In the genomic region with DNA sequence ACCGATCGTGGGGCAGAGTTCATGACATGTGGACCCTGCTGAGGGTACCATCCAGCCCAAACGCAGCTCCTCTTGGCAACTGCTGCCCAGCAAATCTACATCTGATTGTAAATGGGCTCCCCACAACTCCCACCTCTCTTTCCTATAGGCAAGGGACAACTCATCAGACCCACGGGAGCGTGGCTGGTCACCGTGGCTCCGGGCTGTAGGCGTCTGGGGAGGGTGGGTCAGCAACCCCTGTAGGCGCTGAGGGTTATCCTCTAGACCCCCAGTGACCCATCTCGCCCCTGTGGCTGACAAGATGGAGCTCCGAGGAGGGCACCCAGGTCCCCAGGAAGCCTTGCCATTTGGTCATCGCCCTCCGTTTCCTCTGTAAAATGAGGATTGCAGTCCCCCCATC, we compare ENCODE assay signal across 21 cellular contexts.
DNase-seq lines count a peak whose midpoint lies in the region; ATAC-seq, FAIRE-seq and TF ChIP-seq lines count a peak whose summit lies in the region.
"Had no signal": no experiment of that assay in that cellular context is flagged by ENCODE, and none has a peak within 500 bp of the region (broad histone marks: within the 10 kb centered on the region; RNA-seq: fewer than 3 reads in every experiment).

No MANE protein-coding gene starts in this region.

- no peak overlapping the region for H3K14ac ChIP-seq in H1 (ENCODE audit: insufficient read length)

- 0 out of 2 replicates have a peak overlapping the region, but pooled peaks have one; percentile 50 for H2BK12ac ChIP-seq in H1 (ENCODE audit: low read depth, low read length)

- H3K4me3 ChIP-seq in BLaER1 (no peak overlapping the region), H1 (ENCODE audit: extremely low read depth in 1 of 4, insufficient read depth in 2 of 4, low read depth in 3 of 4, low read length in 4 of 4) (no peak overlapping the region), osteoblast (ENCODE audit: insufficient read depth, low read length) (no peak overlapping the region)
- H3K4me3 ChIP-seq in BLaER1 treated with 17β-estradiol and CSF1 and Interleukin-3, amounts not matched to agents 10 nM and 100 nM, result no peak overlapping the region
- H3K4me3 ChIP-seq: GM12878, GM23338, HAP-1 had no signal

- WGBS in H1 (ENCODE audit: extremely low coverage in 1 of 2, insufficient coverage in 1 of 2, insufficient read length in 1 of 2, insufficient replicate concordance in 2 of 2, low coverage in 1 of 2, low lambda C conversion rate in 2 of 2, missing lambda C conversion rate in 1 of 2), 2 experiments, result 95% methylated on average over 13 of the region's 13 CpGs; no CpG with 5 or more reads in 1 of the 2 experiments

- H4K20me1 ChIP-seq in BLaER1 (no peaks in the 10 kb centered on the region), H1 (replicated peaks in 1 of 2; ENCODE audit: control insufficient read depth in 1 of 2, insufficient read depth in 2 of 2, low read length in 2 of 2) (no peaks in the 10 kb centered on the region), osteoblast (ENCODE audit: insufficient read depth, low read length) (peaks cover 22% of the 10 kb centered on the region)
- 0 out of 22 replicates have a peak, but pooled peaks cover 0 to 7% (median 0%) of the 10 kb centered on the region in 11 experiments for H4K20me1 ChIP-seq in BLaER1 treated with 17β-estradiol and CSF1 and Interleukin-3, amounts not matched to agents 10 nM and 100 nM

- TF ChIP-seq EP300 in H1 (IDR thresholded peaks at IDR 0.05; ENCODE audit: borderline replicate concordance in 1 of 2, low read depth in 2 of 2, low read length in 2 of 2), result no peak

- no peaks in the 10 kb centered on the region for H3K23me2 ChIP-seq in H1 (ENCODE audit: low read depth, low read length)

- peak overlapping the region; percentile 53; the same call in 1 of the 2 replicates for H2AK5ac ChIP-seq in H1 (ENCODE audit: low read depth, low read length)

- FAIRE-seq in H1 (lab: Jason Lieb, UNC) (no peak), frontal cortex (lab: Jason Lieb, UNC) (no peak)
- FAIRE-seq: D721Med, GM12878, GM18507, H54 had no signal

- H3K23ac ChIP-seq in H1 (ENCODE audit: insufficient read length), result no peak overlapping the region

- no peak overlapping the region for H2BK5ac ChIP-seq in H1 (ENCODE audit: low read depth, low read length)

- H3K9me3 ChIP-seq in BLaER1 (peaks cover 19% of the 10 kb centered on the region), H1 (ENCODE audit: insufficient read depth in 2 of 2, low read depth in 1 of 2, low read length in 1 of 2) (no peaks in the 10 kb centered on the region), osteoblast (ENCODE audit: low read depth, low read length) (no peaks in the 10 kb centered on the region)
- peaks cover 5 to 33% (median 17%) of the 10 kb centered on the region in 11 experiments; a peak in 21 of 22 replicates for H3K9me3 ChIP-seq in BLaER1 treated with 17β-estradiol and CSF1 and Interleukin-3, amounts not matched to agents 10 nM and 100 nM (replicated peaks in 1 of 11)
- H3K9me3 ChIP-seq: HAP-1 had no signal

- no peak overlapping the region for H3K4ac ChIP-seq in H1 (replicated peaks; ENCODE audit: insufficient read length, low read depth, low read length)

- no peak overlapping the region for H3K56ac ChIP-seq in H1 (replicated peaks; ENCODE audit: insufficient read length, low read depth, low read length)

- TF ChIP-seq RAD21 in H1 (IDR thresholded peaks at IDR 0.05 in 1 of 2, conservative IDR thresholded peaks at IDR 0.05 in 1 of 2; ENCODE audit: low read depth in 2 of 2, low read length in 2 of 2), result no peak

- no peak for DNase-seq in H1 (ENCODE audit: low read depth in 1 of 2, low spot score in 2 of 2)
- DNase-seq in osteoblast (ENCODE audit: insufficient read length, low spot score, missing footprints), result peak; percentile 41
- DNase-seq in frontal cortex (ENCODE audit: low spot score in 2 of 2), result no peak
- DNase-seq in inferior parietal cortex (ENCODE audit: extremely low spot score), result no peak
- DNase-seq in T-helper 2 cell, result no peak
- DNase-seq: CD4-positive, alpha-beta T cell; CD8-positive, alpha-beta memory T cell; DMS 273 treated with DMSO at 0.1 percent for 48 hours; DMS79; EL; GDM1; HFFc6 had no signal

- no peak overlapping the region for H2BK15ac ChIP-seq in H1 (ENCODE audit: low read length)

- no peaks in the 10 kb centered on the region for H3K79me1 ChIP-seq in H1 (ENCODE audit: low read depth, low read length)

- no peak overlapping the region for H4K5ac ChIP-seq in H1 (ENCODE audit: insufficient read length, low read depth, low read length)

- no peak for ATAC-seq in GM18858 (IDR thresholded peaks at IDR 0.05; ENCODE audit: unreplicated experiment)
- ATAC-seq: GM12878, GM23338 had no signal

- H3K9ac ChIP-seq in BLaER1 (no peak overlapping the region), H1 (replicated peaks in 1 of 4; ENCODE audit: extremely low read depth in 1 of 4, low read depth in 3 of 4, low read length in 3 of 4) (no peak overlapping the region)
- H3K9ac ChIP-seq in BLaER1 treated with 17β-estradiol and CSF1 and Interleukin-3, amounts not matched to agents 10 nM and 100 nM, result no peak overlapping the region

- no peak overlapping the region for H3K27ac ChIP-seq in BLaER1
- no peak overlapping the region for H3K27ac ChIP-seq in BLaER1 treated with 17β-estradiol and CSF1 and Interleukin-3, amounts not matched to agents 10 nM and 100 nM
- no peak overlapping the region for H3K27ac ChIP-seq in H1 (ENCODE audit: low read depth, low read length)
- no peak overlapping the region for H3K27ac ChIP-seq in osteoblast (ENCODE audit: low read depth, low read length)

- H2BK20ac ChIP-seq in H1 (ENCODE audit: low read length), result no peak overlapping the region

- H3K4me2 ChIP-seq in BLaER1 (0 out of 2 replicates have a peak overlapping the region, but pooled peaks have one; percentile 54), H1 (ENCODE audit: insufficient read depth in 1 of 2, low read depth in 2 of 2, low read length in 2 of 2) (no peak overlapping the region), osteoblast (ENCODE audit: insufficient read depth, low read length) (no peak overlapping the region)
- peak overlapping the region in 8 of 11 experiments; percentile 41 to 72 (median 60); a peak in 9 of 22 replicates for H3K4me2 ChIP-seq in BLaER1 treated with 17β-estradiol and CSF1 and Interleukin-3, amounts not matched to agents 10 nM and 100 nM
- H3K4me2 ChIP-seq: GM23338 had no signal

- no peak overlapping the region for H2BK120ac ChIP-seq in H1 (replicated peaks; ENCODE audit: low read depth, low read length)

- H2AFZ ChIP-seq in H1 (ENCODE audit: low read length) (no peak overlapping the region), osteoblast (ENCODE audit: low read length) (no peak overlapping the region)
- H2AFZ ChIP-seq: GM23338 had no signal

- POLR2A ChIA-PET in H1 (lab: Charles Lee; ENCODE audit: partially characterized antibody), result no interaction called here

- no peak overlapping the region for H4K91ac ChIP-seq in H1 (replicated peaks; ENCODE audit: insufficient read length, low read length)

- CTCF ChIA-PET in H1 (lab: Charles Lee; ENCODE audit: partially characterized antibody), result interaction anchor here (0.7 to 3.5 kb wide), 5 partner anchors 16 to 138 kb away, joined by 3 to 20 read pairs (median 4); no protein-coding TSS in a partner anchor

- TF ChIP-seq POLR2A in H1 (IDR thresholded peaks at IDR 0.05; ENCODE audit: control extremely low read depth in 1 of 2, low read depth in 2 of 2, low read length in 2 of 2), result no peak

- H4K8ac ChIP-seq in H1 (ENCODE audit: extremely low read depth, insufficient read depth, low read length), result no peak overlapping the region

- H3K27me3 ChIP-seq in BLaER1, result no peaks in the 10 kb centered on the region
- no peaks in the 10 kb centered on the region for H3K27me3 ChIP-seq in BLaER1 treated with 17β-estradiol and CSF1 and Interleukin-3, amounts not matched to agents 10 nM and 100 nM
- no peaks in the 10 kb centered on the region for H3K27me3 ChIP-seq in H1 (replicated peaks in 1 of 4; ENCODE audit: control insufficient read depth in 3 of 4, extremely low read depth in 1 of 4, insufficient read depth in 3 of 4, low read length in 3 of 4)
- no peaks in the 10 kb centered on the region for H3K27me3 ChIP-seq in osteoblast (ENCODE audit: insufficient read depth, low read length)

- TF ChIP-seq CTCF in H1 (IDR thresholded peaks at IDR 0.05; ENCODE audit: control extremely low read depth in 1 of 3, insufficient read depth in 1 of 3, low read depth in 1 of 3, low read length in 3 of 3) (no peak), osteoblast (IDR thresholded peaks at IDR 0.05; ENCODE audit: extremely low read depth, low read depth, low read length) (no peak)

- H3K36me3 ChIP-seq in BLaER1 (no peaks in the 10 kb centered on the region), H1 (ENCODE audit: control insufficient read depth in 2 of 4, insufficient read depth in 4 of 4, low read length in 3 of 4) (no peaks in the 10 kb centered on the region), osteoblast (ENCODE audit: insufficient read depth, low read length) (peaks cover 32% of the 10 kb centered on the region)
- H3K36me3 ChIP-seq in BLaER1 treated with 17β-estradiol and CSF1 and Interleukin-3, amounts not matched to agents 10 nM and 100 nM, result peaks cover 0 to 3% (median 0%) of the 10 kb centered on the region in 11 experiments; a peak in 1 of 22 replicates
- H3K36me3 ChIP-seq: HAP-1 had no signal

- peaks cover 26% of the 10 kb centered on the region for H3K4me1 ChIP-seq in BLaER1
- H3K4me1 ChIP-seq in BLaER1 treated with 17β-estradiol and CSF1 and Interleukin-3, amounts not matched to agents 10 nM and 100 nM, result peaks cover 9 to 26% (median 17%) of the 10 kb centered on the region in 10 experiments; a peak in 19 of 20 replicates
- H3K4me1 ChIP-seq in H1 (replicated peaks in 1 of 4; ENCODE audit: control insufficient read depth in 3 of 4, insufficient read depth in 4 of 4, low read length in 3 of 4), result peaks cover 3 to 25% (median 18%) of the 10 kb centered on the region in 4 experiments
- no peaks in the 10 kb centered on the region for H3K4me1 ChIP-seq in osteoblast (ENCODE audit: insufficient read depth, low read length)

- H3K18ac ChIP-seq in H1 (ENCODE audit: extremely low read depth, low read length), result no peak overlapping the region

- H3K79me2 ChIP-seq in H1 (ENCODE audit: control insufficient read depth in 1 of 2, insufficient read depth in 2 of 2, low read length in 2 of 2), result no peaks in the 10 kb centered on the region
- H3K79me2 ChIP-seq in osteoblast (ENCODE audit: insufficient read depth, low read length), result peaks cover 26% of the 10 kb centered on the region

TF ChIP-seq in H1, 55 proteins besides CTCF, POLR2A, EP300 and RAD21 (continues in another document):
- no peak for TF ChIP-seq CBX8 (IDR thresholded peaks at IDR 0.05; ENCODE audit: borderline replicate concordance, low read depth, low read length)
- TF ChIP-seq CTBP2 (IDR thresholded peaks at IDR 0.05; ENCODE audit: borderline replicate concordance, insufficient read depth, insufficient read length, low read length), result no peak

Comparison
In these comparisons a context has a peak if more than half of its experiments do, and no peak if none do; other contexts are left out.
1. H3K4me2 ChIP-seq: peak in BLaER1 (single experiment) and BLaER1 treated with 17β-estradiol and CSF1 and Interleukin-3, amounts not matched to agents 10 nM and 100 nM (8 of 11); none in H1 (0 of 2) and osteoblast (single experiment).